14 cellular contexts compared by ENCODE assay signal in the genomic region with DNA sequence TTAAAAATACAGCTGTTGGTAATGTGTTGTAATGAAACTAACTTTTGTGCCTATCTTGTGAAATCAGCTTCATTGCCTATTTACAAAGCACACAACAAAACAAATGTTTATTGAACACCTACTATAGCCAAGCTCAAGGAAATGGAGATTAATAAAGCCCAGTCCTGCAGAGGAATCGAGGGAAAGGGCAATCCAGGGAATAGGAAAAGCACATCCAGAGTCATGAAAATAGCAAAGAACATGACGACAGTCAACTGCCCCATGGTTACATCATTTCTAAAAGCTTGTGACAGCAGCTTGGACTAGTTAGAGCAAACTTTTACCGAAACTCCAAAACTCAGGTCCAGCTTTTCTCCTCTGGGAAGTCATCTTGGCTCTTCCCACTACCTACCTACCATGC.
DNase-seq lines count a peak whose midpoint lies in the region; ATAC-seq and TF ChIP-seq lines count a peak whose summit lies in the region.
"Had no signal": no experiment of that assay in that cellular context is flagged by ENCODE, and none has a peak within 500 bp of the region (broad histone marks: within the 10 kb centered on the region; RNA-seq: fewer than 3 reads in every experiment).

No MANE protein-coding gene starts in this region.

- H3K36me3 Mint-ChIP-seq in natural killer cell, result no peaks in the 10 kb centered on the region
- H3K36me3 Mint-ChIP-seq in natural killer cell treated with Interleukin-12 subunit alpha and Interleukin-12 subunit beta and Interleukin-15 and Interleukin-18, amount 100 ng/mL, for 72 hours, result peaks cover 6% of the 10 kb centered on the region
- H3K36me3 Mint-ChIP-seq in stimulated activated effector memory CD8-positive, alpha-beta T cell treated with anti-CD3 and anti-CD28 coated beads, Interleukin-12 subunit alpha, Interleukin-12 subunit beta, amount 100 ng/mL, for 72 hours, result peaks cover 8% of the 10 kb centered on the region
- peaks cover 6% of the 10 kb centered on the region for H3K36me3 Mint-ChIP-seq in activated CD8-positive, alpha-beta T cell treated with anti-CD3 and anti-CD28 coated beads for 36 hours (ENCODE audit: low read depth)

- no peak for TF ChIP-seq EP300 in upper lobe of left lung (IDR thresholded peaks at IDR 0.05)

- H4K20me1 ChIP-seq in OCI-LY1 (ENCODE audit: insufficient read depth, low read length), result no peaks in the 10 kb centered on the region

- H3K79me2 ChIP-seq in OCI-LY1 (ENCODE audit: insufficient read depth, low read length), result no peaks in the 10 kb centered on the region

- H2AFZ ChIP-seq in OCI-LY1 (ENCODE audit: low read length), result no peak overlapping the region

- POLR2A ChIA-PET in activated CD8-positive, alpha-beta T cell treated with anti-CD3 and anti-CD28 coated beads for 36 hours (lab: Charles Lee), result interaction anchor here (0.5 to 1.2 kb wide), 2 partner anchors 17 to 51 kb away, joined by 3 read pairs; no protein-coding TSS in a partner anchor

- H3K36me3 ChIP-seq in OCI-LY1 (ENCODE audit: insufficient read depth, low read length), result 0 out of 2 replicates have a peak, but pooled peaks cover 3% of the 10 kb centered on the region
- H3K36me3 ChIP-seq in upper lobe of left lung, result peaks cover 0 to 5% (median 2%) of the 10 kb centered on the region in 4 donors
- H3K36me3 ChIP-seq: HAP-1 had no signal

- no peaks in the 10 kb centered on the region for H3K9me3 ChIP-seq in OCI-LY1 (ENCODE audit: low read length)
- no peaks in the 10 kb centered on the region for H3K9me3 ChIP-seq in upper lobe of left lung
- H3K9me3 ChIP-seq: HAP-1 had no signal

- H3K4me2 ChIP-seq in OCI-LY1 (ENCODE audit: low read length), result peak overlapping the region; percentile 16

- H3K27me3 Mint-ChIP-seq in natural killer cell (ENCODE audit: low read depth in 2 of 2), result no peaks in the 10 kb centered on the region
- no peaks in the 10 kb centered on the region for H3K27me3 Mint-ChIP-seq in natural killer cell treated with Interleukin-12 subunit alpha and Interleukin-12 subunit beta and Interleukin-15 and Interleukin-18, amount 100 ng/mL, for 72 hours
- H3K27me3 Mint-ChIP-seq in activated CD8-positive, alpha-beta T cell treated with anti-CD3 and anti-CD28 coated beads for 36 hours, result peaks cover 2% of the 10 kb centered on the region

- peak overlapping the region; percentile 24 to 42 for H3K27ac Mint-ChIP-seq in natural killer cell
- no peak overlapping the region for H3K27ac Mint-ChIP-seq in natural killer cell treated with Interleukin-12 subunit alpha and Interleukin-12 subunit beta and Interleukin-15 and Interleukin-18, amount 100 ng/mL, for 72 hours
- peak overlapping the region; percentile 11 for H3K27ac Mint-ChIP-seq in stimulated activated effector memory CD8-positive, alpha-beta T cell treated with anti-CD3 and anti-CD28 coated beads, Interleukin-12 subunit alpha, Interleukin-12 subunit beta, amount 100 ng/mL, for 72 hours
- no peak overlapping the region for H3K27ac Mint-ChIP-seq in activated CD8-positive, alpha-beta T cell treated with anti-CD3 and anti-CD28 coated beads for 36 hours
- H3K27ac Mint-ChIP-seq: B cell, HFFc6 had no signal

- no peaks in the 10 kb centered on the region for H3K9me3 Mint-ChIP-seq in natural killer cell
- no peaks in the 10 kb centered on the region for H3K9me3 Mint-ChIP-seq in natural killer cell treated with Interleukin-12 subunit alpha and Interleukin-12 subunit beta and Interleukin-15 and Interleukin-18, amount 100 ng/mL, for 72 hours
- no peaks in the 10 kb centered on the region for H3K9me3 Mint-ChIP-seq in stimulated activated effector memory CD8-positive, alpha-beta T cell treated with anti-CD3 and anti-CD28 coated beads, Interleukin-12 subunit alpha, Interleukin-12 subunit beta, amount 100 ng/mL, for 72 hours
- H3K9me3 Mint-ChIP-seq in activated CD8-positive, alpha-beta T cell treated with anti-CD3 and anti-CD28 coated beads for 36 hours, result no peaks in the 10 kb centered on the region

- H3K4me1 ChIP-seq in OCI-LY1 (ENCODE audit: insufficient read depth, low read length, severe bottlenecking) (peaks cover 65% of the 10 kb centered on the region), upper lobe of left lung (no peaks in the 10 kb centered on the region)

- TF ChIP-seq CTCF in natural killer cell (IDR thresholded peaks at IDR 0.05), result no peak
- no peak for TF ChIP-seq CTCF in OCI-LY1 (IDR thresholded peaks at IDR 0.05; ENCODE audit: low read length)
- no peak for TF ChIP-seq CTCF in activated CD8-positive, alpha-beta T cell treated with anti-CD3 and anti-CD28 coated beads for 36 hours (IDR thresholded peaks at IDR 0.05)
- no peak for TF ChIP-seq CTCF in upper lobe of left lung (IDR thresholded peaks at IDR 0.05)

- DNase-seq in natural killer cell (no peak), left lobe of liver (ENCODE audit: low spot score) (no peak), mesenteric fat pad (ENCODE audit: low spot score) (no peak), upper lobe of left lung (no peak)
- no peak for DNase-seq in natural killer cell treated with Interleukin-12 subunit alpha and Interleukin-12 subunit beta and Interleukin-15 and Interleukin-18, amount 100 ng/mL, for 72 hours (ENCODE audit: low spot score)
- no peak for DNase-seq in stimulated activated effector memory CD8-positive, alpha-beta T cell treated with anti-CD3 and anti-CD28 coated beads, Interleukin-12 subunit alpha, Interleukin-12 subunit beta, amount 100 ng/mL, for 72 hours (ENCODE audit: low spot score in 2 of 2)
- no peak for DNase-seq in activated CD8-positive, alpha-beta T cell treated with anti-CD3 and anti-CD28 coated beads for 36 hours
- DNase-seq: DMS53, GF-D8, HFFc6 had no signal

- no peak for TF ChIP-seq POLR2A in upper lobe of left lung (IDR thresholded peaks at IDR 0.05)

- 87 to 91% methylated on average over 3 of the region's 3 CpGs for WGBS in upper lobe of left lung, 2 donors

- H3K27ac ChIP-seq in OCI-LY1 (ENCODE audit: low read depth, low read length, poor library complexity, severe bottlenecking) (peak overlapping the region; percentile 95), upper lobe of left lung (no peak overlapping the region)

- intact Hi-C loops in natural killer cell (cut with micrococcal nuclease), result no loop called here
- intact Hi-C loops in activated CD8-positive, alpha-beta T cell treated with anti-CD3 and anti-CD28 coated beads for 36 hours (cut with micrococcal nuclease), result no loop called here

- no peak overlapping the region for H3K4me3 Mint-ChIP-seq in natural killer cell
- H3K4me3 Mint-ChIP-seq in natural killer cell treated with Interleukin-12 subunit alpha and Interleukin-12 subunit beta and Interleukin-15 and Interleukin-18, amount 100 ng/mL, for 72 hours, result no peak overlapping the region
- H3K4me3 Mint-ChIP-seq in stimulated activated effector memory CD8-positive, alpha-beta T cell treated with anti-CD3 and anti-CD28 coated beads, Interleukin-12 subunit alpha, Interleukin-12 subunit beta, amount 100 ng/mL, for 72 hours, result no peak overlapping the region
- no peak overlapping the region for H3K4me3 Mint-ChIP-seq in activated CD8-positive, alpha-beta T cell treated with anti-CD3 and anti-CD28 coated beads for 36 hours
- H3K4me3 Mint-ChIP-seq: B cell, CD14-positive monocyte, HFFc6 had no signal

- H3K9ac ChIP-seq in OCI-LY1 (ENCODE audit: low read length), result peak overlapping the region; percentile 10

- 0 out of 2 replicates have a peak, but pooled peaks cover 4% of the 10 kb centered on the region for H3F3A ChIP-seq in OCI-LY1 (ENCODE audit: insufficient read depth, low read length)

- no peaks in the 10 kb centered on the region for H3K27me3 ChIP-seq in OCI-LY1 (ENCODE audit: insufficient read depth, low read length)
- H3K27me3 ChIP-seq in upper lobe of left lung, result no peaks in the 10 kb centered on the region

- peaks cover 14 to 34% of the 10 kb centered on the region in 2 donors for H3K4me1 Mint-ChIP-seq in natural killer cell
- H3K4me1 Mint-ChIP-seq in natural killer cell treated with Interleukin-12 subunit alpha and Interleukin-12 subunit beta and Interleukin-15 and Interleukin-18, amount 100 ng/mL, for 72 hours (ENCODE audit: low read depth in 2 of 2), result peaks cover 0 to 22% of the 10 kb centered on the region in 2 donors
- peaks cover 8% of the 10 kb centered on the region for H3K4me1 Mint-ChIP-seq in stimulated activated effector memory CD8-positive, alpha-beta T cell treated with anti-CD3 and anti-CD28 coated beads, Interleukin-12 subunit alpha, Interleukin-12 subunit beta, amount 100 ng/mL, for 72 hours
- H3K4me1 Mint-ChIP-seq in activated CD8-positive, alpha-beta T cell treated with anti-CD3 and anti-CD28 coated beads for 36 hours (ENCODE audit: low read depth), result peaks cover 11% of the 10 kb centered on the region

- no peak overlapping the region for H3K4me3 ChIP-seq in OCI-LY1 (ENCODE audit: low read depth, low read length, poor library complexity, severe bottlenecking)
- no peak overlapping the region for H3K4me3 ChIP-seq in upper lobe of left lung
- H3K4me3 ChIP-seq: HAP-1 had no signal

- CTCF ChIA-PET in activated CD8-positive, alpha-beta T cell treated with anti-CD3 and anti-CD28 coated beads for 36 hours (lab: Charles Lee), result interaction anchor here (0.7 to 1.3 kb wide), 4 partner anchors 10 to 361 kb away, joined by 3 to 4 read pairs (median 4); no protein-coding TSS in a partner anchor

- ATAC-seq in natural killer cell (no peak), left lobe of liver (peak; percentile 61), upper lobe of left lung (ENCODE audit: low FRiP score in 2 of 2) (no peak)
- no peak for ATAC-seq in natural killer cell treated with Interleukin-12 subunit alpha and Interleukin-12 subunit beta and Interleukin-15 and Interleukin-18, amount 100 ng/mL, for 72 hours
- no peak for ATAC-seq in stimulated activated effector memory CD8-positive, alpha-beta T cell treated with anti-CD3 and anti-CD28 coated beads, Interleukin-12 subunit alpha, Interleukin-12 subunit beta, amount 100 ng/mL, for 72 hours
- no peak for ATAC-seq in activated CD8-positive, alpha-beta T cell treated with anti-CD3 and anti-CD28 coated beads for 36 hours

- H3K9me2 ChIP-seq in OCI-LY1 (ENCODE audit: low read depth, low read length), result no peaks in the 10 kb centered on the region

Comparison
In these comparisons a context has a peak if more than half of its experiments do, and no peak if none do; other contexts are left out.
1. H3K27ac Mint-ChIP-seq: peak in natural killer cell (2 of 2) and stimulated activated effector memory CD8-positive, alpha-beta T cell treated with anti-CD3 and anti-CD28 coated beads, Interleukin-12 subunit alpha, Interleukin-12 subunit beta, amount 100 ng/mL, for 72 hours (single experiment); none in natural killer cell treated with Interleukin-12 subunit alpha and Interleukin-12 subunit beta and Interleukin-15 and Interleukin-18, amount 100 ng/mL, for 72 hours (0 of 2) and activated CD8-positive, alpha-beta T cell treated with anti-CD3 and anti-CD28 coated beads for 36 hours (single experiment).